Comparison of ENCODE assay signal across 2 cellular contexts in genomic region chr17:81138500-81138899, GRCh38.
A peak's percentile ranks its signal among the peaks of the same experiment; 100 is the strongest.
TF ChIP-seq lines count a peak whose summit lies in the region.

No MANE protein-coding gene starts in this region.

TF ChIP-seq in HepG2, 621 proteins besides CTCF, POLR2A, EP300 and RAD21:
- TF ChIP-seq NONO (IDR thresholded peaks at IDR 0.05) (no peak), NONO (CRISPR knock-in tag; conservative IDR thresholded peaks at IDR 0.05) (peak; percentile 30; the same call in 1 of the 2 replicates), ZMYM2 (CRISPR knock-in tag; IDR thresholded peaks at IDR 0.05) (0 out of 2 replicates have a peak, but pooled peaks have one; percentile 20), ZFX (CRISPR knock-in tag; IDR thresholded peaks at IDR 0.05; ENCODE audit: low read depth) (no peak), NFIB (CRISPR knock-in tag; IDR thresholded peaks at IDR 0.05; ENCODE audit: borderline replicate concordance) (peak; percentile 81; the same call in 1 of the 2 replicates), ZNF207 (IDR thresholded peaks at IDR 0.05; ENCODE audit: borderline replicate concordance) (peak; percentile 13; the same call in 1 of the 2 replicates), DNMT1 (CRISPR knock-in tag; IDR thresholded peaks at IDR 0.05) (0 out of 2 replicates have a peak, but pooled peaks have one; percentile 11), ZNF609 (CRISPR knock-in tag; IDR thresholded peaks at IDR 0.05; ENCODE audit: borderline replicate concordance) (no peak), MNT (IDR thresholded peaks at IDR 0.05) (peak; percentile 42; the same call in 1 of the 2 replicates), ZNF501 (CRISPR knock-in tag; IDR thresholded peaks at IDR 0.05) (no peak)

TF ChIP-seq in GM12878, 131 proteins besides CTCF, POLR2A, EP300 and RAD21:
- TF ChIP-seq RELB (IDR thresholded peaks at IDR 0.05; ENCODE audit: low read depth) (no peak), TCF3 (IDR thresholded peaks at IDR 0.05; ENCODE audit: borderline replicate concordance, insufficient read depth, low read depth, low read length) (peak; percentile 67), POU2F2 (IDR thresholded peaks at IDR 0.05; ENCODE audit: borderline replicate concordance, low read depth, low read length) (no peak), E2F8 (IDR thresholded peaks at IDR 0.05; ENCODE audit: low read depth, partially characterized antibody) (no peak), IRF3 (IDR thresholded peaks at IDR 0.05) (no peak), DPF2 (IDR thresholded peaks at IDR 0.05) (no peak), PBX3 (IDR thresholded peaks at IDR 0.05; ENCODE audit: insufficient replicate concordance, low read depth, low read length) (peak; percentile 0), SRF (IDR thresholded peaks at IDR 0.05; ENCODE audit: low read depth in 2 of 2, low read length in 2 of 2) (no peak), CEBPB (IDR thresholded peaks at IDR 0.05; ENCODE audit: borderline replicate concordance in 1 of 2, low read depth in 2 of 2, low read length in 2 of 2) (no peak)
TF ChIP-seq in GM12878: peak in this region for 2.
